In the genomic region with DNA sequence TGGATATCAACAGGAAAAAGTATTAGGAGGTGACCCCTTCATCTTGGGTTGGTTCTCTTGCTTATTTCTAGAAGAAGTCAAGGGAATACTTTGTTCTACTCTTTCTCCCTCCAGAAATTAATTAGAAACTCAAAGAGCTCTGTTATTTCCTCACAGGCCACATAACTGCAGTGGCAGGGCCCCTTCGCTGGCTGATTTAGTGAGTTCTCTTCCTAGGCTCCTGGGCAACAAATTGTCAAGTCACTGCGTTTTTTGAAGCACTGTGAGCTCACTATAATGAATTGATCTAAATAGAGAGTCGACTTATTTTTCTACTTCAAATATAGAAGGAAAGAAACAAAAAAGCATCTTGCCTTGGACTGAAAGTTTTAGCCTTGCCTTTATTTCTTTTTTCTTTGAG, we compare ENCODE assay signal across 21 cellular contexts. TPM values are rescaled to one million over a fixed set of nuclear protein-coding genes. Genes with fewer than 3 reads are reported as not detected.
DNase-seq lines count a peak whose midpoint lies in the region; ATAC-seq and TF ChIP-seq lines count a peak whose summit lies in the region.
"Had no signal": no experiment of that assay in that cellular context is flagged by ENCODE, and none has a peak within 500 bp of the region (broad histone marks: within the 10 kb centered on the region; RNA-seq: fewer than 3 reads in every experiment).

No MANE protein-coding gene starts in this region.

- peaks cover 92% of the 10 kb centered on the region for H3K27me3 ChIP-seq in left ventricle myocardium inferior (ENCODE audit: low read depth)
- H3K27me3 ChIP-seq in heart right ventricle = peaks cover 0 to 72% (median 52%) of the 10 kb centered on the region in 7 donors
- peaks cover 2% of the 10 kb centered on the region; the same call in 1 of the 2 replicates for H3K27me3 ChIP-seq in BLaER1
- H3K27me3 ChIP-seq in iPS-15b (ENCODE audit: control insufficient read depth, insufficient read depth, low read length) = peaks cover 36% of the 10 kb centered on the region

- H3K4me3 ChIP-seq in left ventricle myocardium inferior = no peak overlapping the region
- H3K4me3 ChIP-seq in heart right ventricle = no peak overlapping the region
- H3K4me3 ChIP-seq in BLaER1 = no peak overlapping the region
- H3K4me3 ChIP-seq in iPS-15b (ENCODE audit: low read depth, low read length) = no peak overlapping the region
- H3K4me3 ChIP-seq: GM23248 had no signal

- H3K9ac ChIP-seq in BLaER1 = no peak overlapping the region
- H3K9ac ChIP-seq in iPS-15b (ENCODE audit: low read depth, low read length) = peak overlapping the region; percentile 37
- H3K9ac ChIP-seq: GM23248 had no signal

- H3K4me1 ChIP-seq in left ventricle myocardium inferior = peaks cover under 1% of the 10 kb centered on the region
- peaks cover 0 to 3% (median 0%) of the 10 kb centered on the region in 9 donors for H3K4me1 ChIP-seq in heart right ventricle
- peaks cover 26% of the 10 kb centered on the region for H3K4me1 ChIP-seq in BLaER1
- no peaks in the 10 kb centered on the region for H3K4me1 ChIP-seq in iPS-15b (ENCODE audit: control insufficient read depth, insufficient read depth, low read length)
- H3K4me1 ChIP-seq: Caco-2 had no signal

- ATAC-seq in heart right ventricle (no peak), HG03045 (IDR thresholded peaks at IDR 0.05; ENCODE audit: unreplicated experiment) (no peak)
- ATAC-seq: CD8-positive, alpha-beta T cell had no signal

- H3K9me3 ChIP-seq in left ventricle myocardium inferior (replicated peaks) (no peaks in the 10 kb centered on the region), heart right ventricle (no peaks in the 10 kb centered on the region), BLaER1 (peaks cover 16% of the 10 kb centered on the region), iPS-15b (ENCODE audit: control insufficient read depth, insufficient read depth, low read length) (no peaks in the 10 kb centered on the region)
- H3K9me3 ChIP-seq: Caco-2 had no signal

- peak overlapping the region; percentile 59 for H3K27ac ChIP-seq in left ventricle myocardium inferior (replicated peaks)
- H3K27ac ChIP-seq in heart right ventricle = no peak overlapping the region
- no peak overlapping the region for H3K27ac ChIP-seq in BLaER1
- H3K27ac ChIP-seq: 22Rv1, C4-2B, GM23248 had no signal

- no peaks in the 10 kb centered on the region for H4K20me1 ChIP-seq in BLaER1

- H3K36me3 ChIP-seq in left ventricle myocardium inferior (no peaks in the 10 kb centered on the region), heart right ventricle (no peaks in the 10 kb centered on the region), BLaER1 (no peaks in the 10 kb centered on the region), iPS-15b (ENCODE audit: control insufficient read depth, insufficient read depth, low read length) (no peaks in the 10 kb centered on the region)

- intact Hi-C loops in left ventricle myocardium inferior (cut with micrococcal nuclease) = no loop called here
- intact Hi-C loops in heart right ventricle (cut with DNase I) = loop anchor here in 1 of 10 donors (10.0 kb wide), 1 partner anchor 99 kb away; no protein-coding TSS in a partner anchor

- 79 to 83% methylated on average over 3 of the region's 3 CpGs for WGBS in heart right ventricle, 2 donors

- H3K4me2 ChIP-seq in BLaER1 = 0 out of 2 replicates have a peak overlapping the region, but pooled peaks have one; percentile 36

- TF ChIP-seq CTCF in left ventricle myocardium inferior (IDR thresholded peaks at IDR 0.05; ENCODE audit: borderline replicate concordance) (no peak), heart right ventricle (IDR thresholded peaks at IDR 0.05) (no peak)

- DNase-seq in left ventricle myocardium inferior (no peak), heart right ventricle (no peak), putamen (ENCODE audit: low spot score) (peak; percentile 19), cerebellar cortex (ENCODE audit: low spot score) (no peak), NCI-H1930 (lab: John Stamatoyannopoulos, UW) (no peak)
- DNase-seq: ACHN; AML-193; Caco-2; CD4-positive, CD25-positive, alpha-beta regulatory T cell; CD8-positive, alpha-beta T cell; DMS153; DND-41; GM23248; H7; HCEC 1CT had no signal

RNA-seq across cellular contexts. Expression of a gene that starts 4.8 kb away (rescaled TPM):
- total RNA-seq in left ventricle myocardium inferior = 0.66 TPM
- total RNA-seq in heart right ventricle = under 1 TPM; 0.06 to 0.66 (median 0.28) TPM
- polyA plus RNA-seq in heart right ventricle = under 1 TPM; 0.22 TPM
- total RNA-seq: CD4-positive, CD25-positive, alpha-beta regulatory T cell; CD8-positive, alpha-beta T cell; GM23248 had no signal
- polyA plus RNA-seq: BJ; CD4-positive, CD25-positive, alpha-beta regulatory T cell; GM23248 had no signal
